Comparison of ENCODE assay signal across 8 cellular contexts in the genomic region with DNA sequence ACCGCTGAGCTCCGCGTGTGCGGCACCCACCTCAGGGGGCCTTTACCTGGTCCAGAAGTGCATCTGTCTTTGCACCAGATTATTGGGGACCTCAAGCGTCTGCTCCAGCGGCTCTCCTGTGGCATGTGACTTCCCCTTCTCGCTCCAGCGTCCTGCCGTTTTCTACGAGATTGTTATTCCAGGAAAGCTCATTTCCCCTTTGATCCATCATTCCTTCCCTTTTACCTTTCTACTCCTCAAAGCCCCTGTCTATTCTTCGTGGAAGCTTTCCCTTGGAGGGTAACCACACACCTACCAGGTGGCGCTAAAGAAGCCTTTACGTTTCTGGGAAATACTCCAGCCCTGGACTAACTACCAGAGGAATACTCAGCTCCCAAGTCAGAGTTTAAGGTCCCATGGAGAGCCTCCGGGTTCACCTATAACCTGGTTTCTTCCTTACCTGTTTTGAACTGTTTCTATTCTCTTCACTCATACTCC. TPM values are rescaled to one million over a fixed set of nuclear protein-coding genes. Genes with fewer than 3 reads are reported as not detected.
DNase-seq lines count a peak whose midpoint lies in the region; ATAC-seq and TF ChIP-seq lines count a peak whose summit lies in the region.

No MANE protein-coding gene starts in this region.

- peak overlapping the region; percentile 71 for H3K4me3 ChIP-seq in H7 (ENCODE audit: insufficient read depth, low read depth, low read length)
- peak overlapping the region; percentile 82 for H3K4me3 ChIP-seq in iPS-18c (ENCODE audit: insufficient read depth, low read depth, low read length)

- H3K27me3 Mint-ChIP-seq in activated T-helper 17 cell treated with anti-CD3 and anti-CD28 coated beads, Interleukin-2, amount 50 U/mL, for 72 hours = no peaks in the 10 kb centered on the region
- no peaks in the 10 kb centered on the region for H3K27me3 Mint-ChIP-seq in stimulated activated naive CD8-positive, alpha-beta T cell treated with anti-CD3 and anti-CD28 coated beads, Interleukin-15, amount 100 ng/mL, for 72 hours

- no peaks in the 10 kb centered on the region for H3K9me3 ChIP-seq in iPS-18c (ENCODE audit: control insufficient read depth, insufficient read depth, low read length)

- H3K27ac Mint-ChIP-seq in activated T-helper 17 cell treated with anti-CD3 and anti-CD28 coated beads, Interleukin-2, amount 50 U/mL, for 72 hours = peak overlapping the region; percentile 92
- H3K27ac Mint-ChIP-seq in stimulated activated naive CD8-positive, alpha-beta T cell treated with anti-CD3 and anti-CD28 coated beads, Interleukin-15, amount 100 ng/mL, for 72 hours = peak overlapping the region; percentile 92 to 93

- H3K36me3 ChIP-seq in H7 (replicated peaks; ENCODE audit: control insufficient read depth, insufficient read depth, low read length) = peaks cover 44% of the 10 kb centered on the region

- H3K4me3 Mint-ChIP-seq in activated T-helper 17 cell treated with anti-CD3 and anti-CD28 coated beads, Interleukin-2, amount 50 U/mL, for 72 hours = peak overlapping the region; percentile 96
- peak overlapping the region; percentile 85 to 93 for H3K4me3 Mint-ChIP-seq in stimulated activated naive CD8-positive, alpha-beta T cell treated with anti-CD3 and anti-CD28 coated beads, Interleukin-15, amount 100 ng/mL, for 72 hours

- DNase-seq in AG09319 (ENCODE audit: extremely low read depth, low read depth) (no peak), H7 (peak; percentile 68), EL (no peak), NCI-H2081 treated with DMSO at 0.1 percent for 48 hours (lab: John Stamatoyannopoulos, UW) (no peak)
- no peak for DNase-seq in stimulated activated naive CD8-positive, alpha-beta T cell treated with anti-CD3 and anti-CD28 coated beads, Interleukin-15, amount 100 ng/mL, for 72 hours

- H3K27me3 ChIP-seq in H7 (ENCODE audit: control insufficient read depth, insufficient read depth, low read length) = peaks cover 2% of the 10 kb centered on the region; the same call in 1 of the 2 replicates

- peaks cover 14% of the 10 kb centered on the region for H3K4me1 Mint-ChIP-seq in activated T-helper 17 cell treated with anti-CD3 and anti-CD28 coated beads, Interleukin-2, amount 50 U/mL, for 72 hours
- H3K4me1 Mint-ChIP-seq in stimulated activated naive CD8-positive, alpha-beta T cell treated with anti-CD3 and anti-CD28 coated beads, Interleukin-15, amount 100 ng/mL, for 72 hours = peaks cover 45% of the 10 kb centered on the region

- ATAC-seq in activated T-helper 17 cell treated with anti-CD3 and anti-CD28 coated beads, Interleukin-2, amount 50 U/mL, for 72 hours (replicated peaks) = no peak
- ATAC-seq in stimulated activated naive CD8-positive, alpha-beta T cell treated with anti-CD3 and anti-CD28 coated beads, Interleukin-15, amount 100 ng/mL, for 72 hours = peak; percentile 2
- no peak for ATAC-seq in GM18861 (IDR thresholded peaks at IDR 0.05; ENCODE audit: unreplicated experiment)

- TF ChIP-seq CTCF in AG09319 (IDR thresholded peaks at IDR 0.05; ENCODE audit: low read depth, low read length) = peak; percentile 1

- no peaks in the 10 kb centered on the region for H3K9me3 Mint-ChIP-seq in activated T-helper 17 cell treated with anti-CD3 and anti-CD28 coated beads, Interleukin-2, amount 50 U/mL, for 72 hours
- no peaks in the 10 kb centered on the region for H3K9me3 Mint-ChIP-seq in stimulated activated naive CD8-positive, alpha-beta T cell treated with anti-CD3 and anti-CD28 coated beads, Interleukin-15, amount 100 ng/mL, for 72 hours

- H3K36me3 Mint-ChIP-seq in activated T-helper 17 cell treated with anti-CD3 and anti-CD28 coated beads, Interleukin-2, amount 50 U/mL, for 72 hours (ENCODE audit: low read depth) = peaks cover 54% of the 10 kb centered on the region

RNA-seq across cellular contexts. Expression of a gene that starts 1.5 kb away (rescaled TPM):
- 143 and 147 TPM in 2 replicates for total RNA-seq in H7 (2014; rRNA removed; shearing (Covaris generic))
- 100 to 1,000 TPM in 1 of 2 donors, 10 to 100 TPM in 1; 78.9 to 166 TPM for total RNA-seq in activated T-helper 17 cell treated with anti-CD3 and anti-CD28 coated beads, Interleukin-2, amount 50 U/mL, for 72 hours

RNA-seq across cellular contexts. Expression of a gene that starts 16.2 kb away (rescaled TPM):
- 11.8 and 20.5 TPM in 2 replicates for total RNA-seq in H7 (2014; rRNA removed; shearing (Covaris generic))
- total RNA-seq in activated T-helper 17 cell treated with anti-CD3 and anti-CD28 coated beads, Interleukin-2, amount 50 U/mL, for 72 hours = 10 to 100 TPM; 34.8 to 43.8 TPM

RNA-seq across cellular contexts. Expression of a gene that starts 38.6 kb away (rescaled TPM):
- not detected in 2 replicates for total RNA-seq in H7 (2014; rRNA removed; shearing (Covaris generic))
- total RNA-seq in activated T-helper 17 cell treated with anti-CD3 and anti-CD28 coated beads, Interleukin-2, amount 50 U/mL, for 72 hours = not detected
